Comparison of ENCODE assay signal across 1 cellular context in the genomic region with DNA sequence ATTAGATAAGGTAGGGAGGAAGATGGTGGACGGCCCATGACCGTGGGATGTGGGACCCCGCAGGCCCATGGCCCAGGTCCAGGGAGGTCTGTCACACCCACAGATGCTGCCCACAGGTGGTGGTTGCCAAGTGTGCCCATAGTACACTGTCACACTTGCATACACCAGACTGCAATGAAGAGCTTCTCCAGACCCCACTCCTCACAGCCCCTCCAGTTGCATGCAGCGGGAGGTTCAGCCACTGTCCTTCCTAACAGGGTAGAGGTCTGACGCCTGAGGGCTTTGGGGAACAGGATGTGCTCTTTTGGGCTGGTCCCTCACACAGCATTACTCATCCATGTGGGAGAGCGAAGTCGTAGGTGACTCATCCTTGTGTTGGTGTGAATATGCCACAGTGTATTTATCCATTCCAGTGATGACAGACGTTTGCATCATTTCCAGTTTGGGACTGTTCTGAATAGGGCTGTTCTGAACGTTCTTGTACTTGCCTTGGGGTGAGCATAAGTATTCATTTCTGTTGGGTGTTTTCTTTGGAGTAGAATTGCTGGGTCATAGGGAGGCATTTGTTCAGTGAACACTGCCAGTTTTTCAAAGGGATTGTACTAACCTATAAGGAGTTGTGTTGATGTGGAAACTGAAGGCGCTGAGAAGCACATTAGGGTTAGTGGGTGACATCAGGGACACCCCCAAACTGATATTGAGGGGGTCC.
TF ChIP-seq lines count a peak whose summit lies in the region.

No MANE protein-coding gene starts in this region.

TF ChIP-seq in HEK293, 187 proteins besides CTCF, POLR2A, EP300 and RAD21 (continued from another document and continues in another):
- TF ChIP-seq, protein P1, sequence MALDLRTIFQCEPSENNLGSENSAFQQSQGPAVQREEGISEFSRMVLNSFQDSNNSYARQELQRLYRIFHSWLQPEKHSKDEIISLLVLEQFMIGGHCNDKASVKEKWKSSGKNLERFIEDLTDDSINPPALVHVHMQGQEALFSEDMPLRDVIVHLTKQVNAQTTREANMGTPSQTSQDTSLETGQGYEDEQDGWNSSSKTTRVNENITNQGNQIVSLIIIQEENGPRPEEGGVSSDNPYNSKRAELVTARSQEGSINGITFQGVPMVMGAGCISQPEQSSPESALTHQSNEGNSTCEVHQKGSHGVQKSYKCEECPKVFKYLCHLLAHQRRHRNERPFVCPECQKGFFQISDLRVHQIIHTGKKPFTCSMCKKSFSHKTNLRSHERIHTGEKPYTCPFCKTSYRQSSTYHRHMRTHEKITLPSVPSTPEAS (tag by site-specific recombination; IDR thresholded peaks at IDR 0.05), result peak; percentile 47
- TF ChIP-seq SP7 (tag by site-specific recombination; IDR thresholded peaks at IDR 0.05) (peak; percentile 98), GFI1B (tag by site-specific recombination; IDR thresholded peaks at IDR 0.05) (no peak), ZNF558 (tag by site-specific recombination; IDR thresholded peaks at IDR 0.05) (peak; percentile 93), ZBTB20 (tag by site-specific recombination; IDR thresholded peaks at IDR 0.05) (peak; percentile 81), KLF1 (tag by site-specific recombination; IDR thresholded peaks at IDR 0.05) (peak; percentile 75), GLIS1 (tag by site-specific recombination; IDR thresholded peaks at IDR 0.05) (peak; percentile 97), ZNF792 (tag by site-specific recombination; IDR thresholded peaks at IDR 0.05) (no peak), BCL11A (tag by site-specific recombination; IDR thresholded peaks at IDR 0.05; ENCODE audit: low read depth) (peak; percentile 74), ZSCAN16 (tag by site-specific recombination; IDR thresholded peaks at IDR 0.05) (no peak), ZSCAN23 (tag by site-specific recombination; IDR thresholded peaks at IDR 0.05) (0 out of 2 replicates have a peak, but pooled peaks have one; percentile 18), ZNF629 (tag by site-specific recombination; IDR thresholded peaks at IDR 0.05) (peak; percentile 97), ZNF747 (tag by site-specific recombination; IDR thresholded peaks at IDR 0.05) (no peak), IKZF3 (tag by site-specific recombination; IDR thresholded peaks at IDR 0.05) (peak; percentile 48; the same call in 1 of the 2 replicates), ZFP3 (tag by site-specific recombination; IDR thresholded peaks at IDR 0.05; ENCODE audit: low read depth) (no peak), ZNF701 (tag by site-specific recombination; IDR thresholded peaks at IDR 0.05) (no peak), ZNF830 (tag by site-specific recombination; IDR thresholded peaks at IDR 0.05; ENCODE audit: low read depth) (no peak), FEZF1 (tag by site-specific recombination; IDR thresholded peaks at IDR 0.05) (peak; percentile 96), KLF10 (tag by site-specific recombination; IDR thresholded peaks at IDR 0.05) (0 out of 2 replicates have a peak, but pooled peaks have one; percentile 51), ZNF354C (tag by site-specific recombination; IDR thresholded peaks at IDR 0.05; ENCODE audit: borderline replicate concordance, low read depth) (no peak), ZIC2 (tag by site-specific recombination; IDR thresholded peaks at IDR 0.05) (peak; percentile 40), ZNF324 (tag by site-specific recombination; IDR thresholded peaks at IDR 0.05) (peak; percentile 91; the same call in 1 of the 2 replicates), ZBTB48 (tag by site-specific recombination; IDR thresholded peaks at IDR 0.05) (peak; percentile 99), ZNF510 (tag by site-specific recombination; IDR thresholded peaks at IDR 0.05; ENCODE audit: insufficient replicate concordance) (no peak)
- TF ChIP-seq, protein P2, sequence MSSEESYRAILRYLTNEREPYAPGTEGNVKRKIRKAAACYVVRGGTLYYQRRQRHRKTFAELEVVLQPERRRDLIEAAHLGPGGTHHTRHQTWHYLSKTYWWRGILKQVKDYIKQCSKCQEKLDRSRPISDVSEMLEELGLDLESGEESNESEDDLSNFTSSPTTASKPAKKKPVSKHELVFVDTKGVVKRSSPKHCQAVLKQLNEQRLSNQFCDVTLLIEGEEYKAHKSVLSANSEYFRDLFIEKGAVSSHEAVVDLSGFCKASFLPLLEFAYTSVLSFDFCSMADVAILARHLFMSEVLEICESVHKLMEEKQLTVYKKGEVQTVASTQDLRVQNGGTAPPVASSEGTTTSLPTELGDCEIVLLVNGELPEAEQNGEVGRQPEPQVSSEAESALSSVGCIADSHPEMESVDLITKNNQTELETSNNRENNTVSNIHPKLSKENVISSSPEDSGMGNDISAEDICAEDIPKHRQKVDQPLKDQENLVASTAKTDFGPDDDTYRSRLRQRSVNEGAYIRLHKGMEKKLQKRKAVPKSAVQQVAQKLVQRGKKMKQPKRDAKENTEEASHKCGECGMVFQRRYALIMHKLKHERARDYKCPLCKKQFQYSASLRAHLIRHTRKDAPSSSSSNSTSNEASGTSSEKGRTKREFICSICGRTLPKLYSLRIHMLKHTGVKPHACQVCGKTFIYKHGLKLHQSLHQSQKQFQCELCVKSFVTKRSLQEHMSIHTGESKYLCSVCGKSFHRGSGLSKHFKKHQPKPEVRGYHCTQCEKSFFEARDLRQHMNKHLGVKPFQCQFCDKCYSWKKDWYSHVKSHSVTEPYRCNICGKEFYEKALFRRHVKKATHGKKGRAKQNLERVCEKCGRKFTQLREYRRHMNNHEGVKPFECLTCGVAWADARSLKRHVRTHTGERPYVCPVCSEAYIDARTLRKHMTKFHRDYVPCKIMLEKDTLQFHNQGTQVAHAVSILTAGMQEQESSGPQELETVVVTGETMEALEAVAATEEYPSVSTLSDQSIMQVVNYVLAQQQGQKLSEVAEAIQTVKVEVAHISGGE (tag by site-specific recombination; conservative IDR thresholded peaks at IDR 0.05; ENCODE audit: low read depth), result 0 out of 2 replicates have a peak, but pooled peaks have one; percentile 32
- TF ChIP-seq, protein P3, sequence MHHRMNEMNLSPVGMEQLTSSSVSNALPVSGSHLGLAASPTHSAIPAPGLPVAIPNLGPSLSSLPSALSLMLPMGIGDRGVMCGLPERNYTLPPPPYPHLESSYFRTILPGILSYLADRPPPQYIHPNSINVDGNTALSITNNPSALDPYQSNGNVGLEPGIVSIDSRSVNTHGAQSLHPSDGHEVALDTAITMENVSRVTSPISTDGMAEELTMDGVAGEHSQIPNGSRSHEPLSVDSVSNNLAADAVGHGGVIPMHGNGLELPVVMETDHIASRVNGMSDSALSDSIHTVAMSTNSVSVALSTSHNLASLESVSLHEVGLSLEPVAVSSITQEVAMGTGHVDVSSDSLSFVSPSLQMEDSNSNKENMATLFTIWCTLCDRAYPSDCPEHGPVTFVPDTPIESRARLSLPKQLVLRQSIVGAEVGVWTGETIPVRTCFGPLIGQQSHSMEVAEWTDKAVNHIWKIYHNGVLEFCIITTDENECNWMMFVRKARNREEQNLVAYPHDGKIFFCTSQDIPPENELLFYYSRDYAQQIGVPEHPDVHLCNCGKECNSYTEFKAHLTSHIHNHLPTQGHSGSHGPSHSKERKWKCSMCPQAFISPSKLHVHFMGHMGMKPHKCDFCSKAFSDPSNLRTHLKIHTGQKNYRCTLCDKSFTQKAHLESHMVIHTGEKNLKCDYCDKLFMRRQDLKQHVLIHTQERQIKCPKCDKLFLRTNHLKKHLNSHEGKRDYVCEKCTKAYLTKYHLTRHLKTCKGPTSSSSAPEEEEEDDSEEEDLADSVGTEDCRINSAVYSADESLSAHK (tag by site-specific recombination; IDR thresholded peaks at IDR 0.05), result peak; percentile 68
- TF ChIP-seq, protein P4, sequence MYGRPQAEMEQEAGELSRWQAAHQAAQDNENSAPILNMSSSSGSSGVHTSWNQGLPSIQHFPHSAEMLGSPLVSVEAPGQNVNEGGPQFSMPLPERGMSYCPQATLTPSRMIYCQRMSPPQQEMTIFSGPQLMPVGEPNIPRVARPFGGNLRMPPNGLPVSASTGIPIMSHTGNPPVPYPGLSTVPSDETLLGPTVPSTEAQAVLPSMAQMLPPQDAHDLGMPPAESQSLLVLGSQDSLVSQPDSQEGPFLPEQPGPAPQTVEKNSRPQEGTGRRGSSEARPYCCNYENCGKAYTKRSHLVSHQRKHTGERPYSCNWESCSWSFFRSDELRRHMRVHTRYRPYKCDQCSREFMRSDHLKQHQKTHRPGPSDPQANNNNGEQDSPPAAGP (tag by site-specific recombination; IDR thresholded peaks at IDR 0.05), result peak; percentile 99
- TF ChIP-seq, protein P5, sequence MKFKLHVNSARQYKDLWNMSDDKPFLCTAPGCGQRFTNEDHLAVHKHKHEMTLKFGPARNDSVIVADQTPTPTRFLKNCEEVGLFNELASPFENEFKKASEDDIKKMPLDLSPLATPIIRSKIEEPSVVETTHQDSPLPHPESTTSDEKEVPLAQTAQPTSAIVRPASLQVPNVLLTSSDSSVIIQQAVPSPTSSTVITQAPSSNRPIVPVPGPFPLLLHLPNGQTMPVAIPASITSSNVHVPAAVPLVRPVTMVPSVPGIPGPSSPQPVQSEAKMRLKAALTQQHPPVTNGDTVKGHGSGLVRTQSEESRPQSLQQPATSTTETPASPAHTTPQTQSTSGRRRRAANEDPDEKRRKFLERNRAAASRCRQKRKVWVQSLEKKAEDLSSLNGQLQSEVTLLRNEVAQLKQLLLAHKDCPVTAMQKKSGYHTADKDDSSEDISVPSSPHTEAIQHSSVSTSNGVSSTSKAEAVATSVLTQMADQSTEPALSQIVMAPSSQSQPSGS (tag by site-specific recombination; IDR thresholded peaks at IDR 0.05; ENCODE audit: low read depth), result peak; percentile 96
- TF ChIP-seq, protein P6, sequence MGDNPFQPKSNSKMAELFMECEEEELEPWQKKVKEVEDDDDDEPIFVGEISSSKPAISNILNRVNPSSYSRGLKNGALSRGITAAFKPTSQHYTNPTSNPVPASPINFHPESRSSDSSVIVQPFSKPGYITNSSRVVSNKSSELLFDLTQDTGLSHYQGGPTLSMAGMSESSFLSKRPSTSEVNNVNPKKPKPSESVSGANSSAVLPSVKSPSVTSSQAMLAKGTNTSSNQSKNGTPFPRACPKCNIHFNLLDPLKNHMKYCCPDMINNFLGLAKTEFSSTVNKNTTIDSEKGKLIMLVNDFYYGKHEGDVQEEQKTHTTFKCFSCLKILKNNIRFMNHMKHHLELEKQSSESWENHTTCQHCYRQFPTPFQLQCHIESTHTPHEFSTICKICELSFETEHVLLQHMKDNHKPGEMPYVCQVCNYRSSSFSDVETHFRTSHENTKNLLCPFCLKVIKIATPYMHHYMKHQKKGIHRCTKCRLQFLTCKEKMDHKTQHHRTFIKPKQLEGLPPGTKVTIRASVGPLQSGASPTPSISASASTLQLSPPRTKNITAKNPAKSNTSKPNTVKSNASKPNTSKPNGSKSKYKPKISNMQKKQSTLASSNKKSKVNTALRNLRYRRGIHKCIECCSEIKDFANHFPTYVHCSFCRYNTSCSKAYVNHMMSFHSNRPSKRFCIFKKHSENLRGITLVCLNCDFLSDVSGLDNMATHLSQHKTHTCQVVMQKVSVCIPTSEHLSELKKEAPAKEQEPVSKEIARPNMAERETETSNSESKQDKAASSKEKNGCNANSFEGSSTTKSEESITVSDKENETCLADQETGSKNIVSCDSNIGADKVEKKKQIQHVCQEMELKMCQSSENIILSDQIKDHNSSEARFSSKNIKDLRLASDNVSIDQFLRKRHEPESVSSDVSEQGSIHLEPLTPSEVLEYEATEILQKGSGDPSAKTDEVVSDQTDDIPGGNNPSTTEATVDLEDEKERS (tag by site-specific recombination; IDR thresholded peaks at IDR 0.05), result no peak
- TF ChIP-seq, protein P7, sequence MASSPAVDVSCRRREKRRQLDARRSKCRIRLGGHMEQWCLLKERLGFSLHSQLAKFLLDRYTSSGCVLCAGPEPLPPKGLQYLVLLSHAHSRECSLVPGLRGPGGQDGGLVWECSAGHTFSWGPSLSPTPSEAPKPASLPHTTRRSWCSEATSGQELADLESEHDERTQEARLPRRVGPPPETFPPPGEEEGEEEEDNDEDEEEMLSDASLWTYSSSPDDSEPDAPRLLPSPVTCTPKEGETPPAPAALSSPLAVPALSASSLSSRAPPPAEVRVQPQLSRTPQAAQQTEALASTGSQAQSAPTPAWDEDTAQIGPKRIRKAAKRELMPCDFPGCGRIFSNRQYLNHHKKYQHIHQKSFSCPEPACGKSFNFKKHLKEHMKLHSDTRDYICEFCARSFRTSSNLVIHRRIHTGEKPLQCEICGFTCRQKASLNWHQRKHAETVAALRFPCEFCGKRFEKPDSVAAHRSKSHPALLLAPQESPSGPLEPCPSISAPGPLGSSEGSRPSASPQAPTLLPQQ (tag by site-specific recombination; IDR thresholded peaks at IDR 0.05), result peak; percentile 87
- TF ChIP-seq, protein P8, sequence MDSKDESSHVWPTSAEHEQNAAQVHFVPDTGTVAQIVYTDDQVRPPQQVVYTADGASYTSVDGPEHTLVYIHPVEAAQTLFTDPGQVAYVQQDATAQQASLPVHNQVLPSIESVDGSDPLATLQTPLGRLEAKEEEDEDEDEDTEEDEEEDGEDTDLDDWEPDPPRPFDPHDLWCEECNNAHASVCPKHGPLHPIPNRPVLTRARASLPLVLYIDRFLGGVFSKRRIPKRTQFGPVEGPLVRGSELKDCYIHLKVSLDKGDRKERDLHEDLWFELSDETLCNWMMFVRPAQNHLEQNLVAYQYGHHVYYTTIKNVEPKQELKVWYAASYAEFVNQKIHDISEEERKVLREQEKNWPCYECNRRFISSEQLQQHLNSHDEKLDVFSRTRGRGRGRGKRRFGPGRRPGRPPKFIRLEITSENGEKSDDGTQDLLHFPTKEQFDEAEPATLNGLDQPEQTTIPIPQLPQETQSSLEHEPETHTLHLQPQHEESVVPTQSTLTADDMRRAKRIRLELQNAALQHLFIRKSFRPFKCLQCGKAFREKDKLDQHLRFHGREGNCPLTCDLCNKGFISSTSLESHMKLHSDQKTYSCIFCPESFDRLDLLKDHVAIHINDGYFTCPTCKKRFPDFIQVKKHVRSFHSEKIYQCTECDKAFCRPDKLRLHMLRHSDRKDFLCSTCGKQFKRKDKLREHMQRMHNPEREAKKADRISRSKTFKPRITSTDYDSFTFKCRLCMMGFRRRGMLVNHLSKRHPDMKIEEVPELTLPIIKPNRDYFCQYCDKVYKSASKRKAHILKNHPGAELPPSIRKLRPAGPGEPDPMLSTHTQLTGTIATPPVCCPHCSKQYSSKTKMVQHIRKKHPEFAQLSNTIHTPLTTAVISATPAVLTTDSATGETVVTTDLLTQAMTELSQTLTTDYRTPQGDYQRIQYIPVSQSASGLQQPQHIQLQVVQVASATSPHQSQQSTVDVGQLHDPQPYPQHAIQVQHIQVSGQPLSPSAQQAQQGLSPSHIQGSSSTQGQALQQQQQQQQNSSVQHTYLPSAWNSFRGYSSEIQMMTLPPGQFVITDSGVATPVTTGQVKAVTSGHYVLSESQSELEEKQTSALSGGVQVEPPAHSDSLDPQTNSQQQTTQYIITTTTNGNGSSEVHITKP (tag by site-specific recombination; IDR thresholded peaks at IDR 0.05), result peak; percentile 94
- TF ChIP-seq, protein P9, sequence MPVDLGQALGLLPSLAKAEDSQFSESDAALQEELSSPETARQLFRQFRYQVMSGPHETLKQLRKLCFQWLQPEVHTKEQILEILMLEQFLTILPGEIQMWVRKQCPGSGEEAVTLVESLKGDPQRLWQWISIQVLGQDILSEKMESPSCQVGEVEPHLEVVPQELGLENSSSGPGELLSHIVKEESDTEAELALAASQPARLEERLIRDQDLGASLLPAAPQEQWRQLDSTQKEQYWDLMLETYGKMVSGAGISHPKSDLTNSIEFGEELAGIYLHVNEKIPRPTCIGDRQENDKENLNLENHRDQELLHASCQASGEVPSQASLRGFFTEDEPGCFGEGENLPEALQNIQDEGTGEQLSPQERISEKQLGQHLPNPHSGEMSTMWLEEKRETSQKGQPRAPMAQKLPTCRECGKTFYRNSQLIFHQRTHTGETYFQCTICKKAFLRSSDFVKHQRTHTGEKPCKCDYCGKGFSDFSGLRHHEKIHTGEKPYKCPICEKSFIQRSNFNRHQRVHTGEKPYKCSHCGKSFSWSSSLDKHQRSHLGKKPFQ (tag by site-specific recombination; IDR thresholded peaks at IDR 0.05), result peak; percentile 99
